In the genomic region with DNA sequence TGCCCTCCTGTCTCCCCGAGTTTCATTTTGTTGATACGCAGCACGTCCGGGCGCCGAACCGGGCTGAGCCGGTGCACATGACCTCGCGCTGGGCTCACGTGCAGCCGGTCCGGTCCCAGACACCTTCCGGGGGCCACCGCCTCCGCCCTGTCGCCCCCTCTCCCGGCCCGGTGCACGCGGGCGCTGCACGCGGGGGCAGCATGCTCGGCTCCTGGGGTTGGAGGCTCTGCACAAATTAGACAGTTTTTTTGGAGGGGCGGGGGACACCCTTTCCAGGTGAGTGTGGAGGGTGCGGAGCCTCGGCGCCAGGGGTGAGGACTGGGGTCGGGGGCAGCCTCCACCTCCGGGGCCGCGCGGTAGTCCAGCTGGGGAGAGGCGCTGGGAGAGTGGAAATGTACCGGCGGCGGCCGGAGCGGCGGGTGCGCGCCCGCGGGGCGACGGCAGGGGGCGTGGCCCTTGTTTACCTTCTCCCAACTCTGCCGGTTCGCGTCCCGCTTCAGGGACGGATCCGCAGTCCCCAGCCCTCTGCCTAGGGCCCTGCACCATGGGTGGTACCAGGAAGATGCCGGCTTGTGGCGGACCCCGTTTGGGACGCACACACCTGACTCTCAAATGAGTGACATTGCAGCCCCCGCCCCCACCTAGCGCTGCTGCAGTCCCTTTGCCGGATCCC, we compare ENCODE assay signal across 1 cellular context.
TF ChIP-seq lines count a peak whose summit lies in the region.

No MANE protein-coding gene starts in this region.

TF ChIP-seq in HepG2, 621 proteins besides CTCF, POLR2A, EP300 and RAD21 (continued from another document and continues in another):
- TF ChIP-seq, protein P1, sequence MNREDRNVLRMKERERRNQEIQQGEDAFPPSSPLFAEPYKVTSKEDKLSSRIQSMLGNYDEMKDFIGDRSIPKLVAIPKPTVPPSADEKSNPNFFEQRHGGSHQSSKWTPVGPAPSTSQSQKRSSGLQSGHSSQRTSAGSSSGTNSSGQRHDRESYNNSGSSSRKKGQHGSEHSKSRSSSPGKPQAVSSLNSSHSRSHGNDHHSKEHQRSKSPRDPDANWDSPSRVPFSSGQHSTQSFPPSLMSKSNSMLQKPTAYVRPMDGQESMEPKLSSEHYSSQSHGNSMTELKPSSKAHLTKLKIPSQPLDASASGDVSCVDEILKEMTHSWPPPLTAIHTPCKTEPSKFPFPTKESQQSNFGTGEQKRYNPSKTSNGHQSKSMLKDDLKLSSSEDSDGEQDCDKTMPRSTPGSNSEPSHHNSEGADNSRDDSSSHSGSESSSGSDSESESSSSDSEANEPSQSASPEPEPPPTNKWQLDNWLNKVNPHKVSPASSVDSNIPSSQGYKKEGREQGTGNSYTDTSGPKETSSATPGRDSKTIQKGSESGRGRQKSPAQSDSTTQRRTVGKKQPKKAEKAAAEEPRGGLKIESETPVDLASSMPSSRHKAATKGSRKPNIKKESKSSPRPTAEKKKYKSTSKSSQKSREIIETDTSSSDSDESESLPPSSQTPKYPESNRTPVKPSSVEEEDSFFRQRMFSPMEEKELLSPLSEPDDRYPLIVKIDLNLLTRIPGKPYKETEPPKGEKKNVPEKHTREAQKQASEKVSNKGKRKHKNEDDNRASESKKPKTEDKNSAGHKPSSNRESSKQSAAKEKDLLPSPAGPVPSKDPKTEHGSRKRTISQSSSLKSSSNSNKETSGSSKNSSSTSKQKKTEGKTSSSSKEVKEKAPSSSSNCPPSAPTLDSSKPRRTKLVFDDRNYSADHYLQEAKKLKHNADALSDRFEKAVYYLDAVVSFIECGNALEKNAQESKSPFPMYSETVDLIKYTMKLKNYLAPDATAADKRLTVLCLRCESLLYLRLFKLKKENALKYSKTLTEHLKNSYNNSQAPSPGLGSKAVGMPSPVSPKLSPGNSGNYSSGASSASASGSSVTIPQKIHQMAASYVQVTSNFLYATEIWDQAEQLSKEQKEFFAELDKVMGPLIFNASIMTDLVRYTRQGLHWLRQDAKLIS (CRISPR knock-in tag; IDR thresholded peaks at IDR 0.05) = no peak
- TF ChIP-seq ZSCAN12 (CRISPR knock-in tag; IDR thresholded peaks at IDR 0.05) (no peak), GABPA (IDR thresholded peaks at IDR 0.05; ENCODE audit: low read depth, low read length) (no peak), GABPA (CRISPR knock-in tag; IDR thresholded peaks at IDR 0.05; ENCODE audit: low read depth) (no peak), ZNF296 (CRISPR knock-in tag; conservative IDR thresholded peaks at IDR 0.05) (no peak), ZNF772 (CRISPR knock-in tag; IDR thresholded peaks at IDR 0.05) (peak; percentile 22; the same call in 1 of the 2 replicates), ZNF225 (CRISPR knock-in tag; IDR thresholded peaks at IDR 0.05) (no peak; the same call in 1 of the 2 replicates), ZNF598 (CRISPR knock-in tag; IDR thresholded peaks at IDR 0.05; ENCODE audit: borderline replicate concordance) (no peak), NKX3-1 (CRISPR knock-in tag; IDR thresholded peaks at IDR 0.05) (peak; percentile 80), PITX1 (CRISPR knock-in tag; IDR thresholded peaks at IDR 0.05) (no peak), SMARCE1 (IDR thresholded peaks at IDR 0.05; ENCODE audit: borderline replicate concordance) (no peak), DPF2 (CRISPR knock-in tag; IDR thresholded peaks at IDR 0.05; ENCODE audit: borderline replicate concordance, low read depth) (no peak), RFXANK (CRISPR knock-in tag; IDR thresholded peaks at IDR 0.05) (no peak), RBAK (CRISPR knock-in tag; IDR thresholded peaks at IDR 0.05) (no peak), ZNF143 (CRISPR knock-in tag; IDR thresholded peaks at IDR 0.05) (0 out of 2 replicates have a peak, but pooled peaks have one; percentile 10), ZNF484 (CRISPR knock-in tag; IDR thresholded peaks at IDR 0.05; ENCODE audit: borderline replicate concordance, low read depth) (no peak), TCF7L2 (IDR thresholded peaks at IDR 0.05; ENCODE audit: low read depth, low read length) (no peak), FOXK1 (CRISPR knock-in tag; IDR thresholded peaks at IDR 0.05; ENCODE audit: borderline replicate concordance, low read depth) (peak; percentile 89; the same call in 1 of the 2 replicates), CBX2 (IDR thresholded peaks at IDR 0.05; ENCODE audit: low read depth, low read length) (no peak), CBX2 (CRISPR knock-in tag; IDR thresholded peaks at IDR 0.05; ENCODE audit: low read depth) (no peak), BRD4 (CRISPR knock-in tag; IDR thresholded peaks at IDR 0.05) (peak; percentile 77; the same call in 1 of the 2 replicates), ZNF550 (CRISPR knock-in tag; IDR thresholded peaks at IDR 0.05; ENCODE audit: borderline replicate concordance) (no peak), KDM5A (IDR thresholded peaks at IDR 0.05; ENCODE audit: borderline replicate concordance, low read length) (no peak), NCOA5 (CRISPR knock-in tag; IDR thresholded peaks at IDR 0.05) (no peak), ZNF777 (CRISPR knock-in tag; IDR thresholded peaks at IDR 0.05) (peak; percentile 72), HOXA9 (CRISPR knock-in tag; IDR thresholded peaks at IDR 0.05; ENCODE audit: borderline replicate concordance) (no peak), HIVEP1 (CRISPR knock-in tag; IDR thresholded peaks at IDR 0.05) (no peak; the same call in 1 of the 2 replicates), DR1 (CRISPR knock-in tag; IDR thresholded peaks at IDR 0.05) (no peak; the same call in 1 of the 2 replicates), HNRNPK (IDR thresholded peaks at IDR 0.05; ENCODE audit: low read depth, low read length, poor library complexity, severe bottlenecking) (no peak), KDM4B (CRISPR knock-in tag; IDR thresholded peaks at IDR 0.05) (no peak), DMAP1 (CRISPR knock-in tag; IDR thresholded peaks at IDR 0.05) (peak; percentile 93), ZNF749 (CRISPR knock-in tag; IDR thresholded peaks at IDR 0.05; ENCODE audit: borderline replicate concordance) (no peak)
- TF ChIP-seq, protein P2, sequence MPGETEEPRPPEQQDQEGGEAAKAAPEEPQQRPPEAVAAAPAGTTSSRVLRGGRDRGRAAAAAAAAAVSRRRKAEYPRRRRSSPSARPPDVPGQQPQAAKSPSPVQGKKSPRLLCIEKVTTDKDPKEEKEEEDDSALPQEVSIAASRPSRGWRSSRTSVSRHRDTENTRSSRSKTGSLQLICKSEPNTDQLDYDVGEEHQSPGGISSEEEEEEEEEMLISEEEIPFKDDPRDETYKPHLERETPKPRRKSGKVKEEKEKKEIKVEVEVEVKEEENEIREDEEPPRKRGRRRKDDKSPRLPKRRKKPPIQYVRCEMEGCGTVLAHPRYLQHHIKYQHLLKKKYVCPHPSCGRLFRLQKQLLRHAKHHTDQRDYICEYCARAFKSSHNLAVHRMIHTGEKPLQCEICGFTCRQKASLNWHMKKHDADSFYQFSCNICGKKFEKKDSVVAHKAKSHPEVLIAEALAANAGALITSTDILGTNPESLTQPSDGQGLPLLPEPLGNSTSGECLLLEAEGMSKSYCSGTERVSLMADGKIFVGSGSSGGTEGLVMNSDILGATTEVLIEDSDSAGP (CRISPR knock-in tag; IDR thresholded peaks at IDR 0.05; ENCODE audit: borderline replicate concordance) = peak; percentile 58
- TF ChIP-seq, protein P3, sequence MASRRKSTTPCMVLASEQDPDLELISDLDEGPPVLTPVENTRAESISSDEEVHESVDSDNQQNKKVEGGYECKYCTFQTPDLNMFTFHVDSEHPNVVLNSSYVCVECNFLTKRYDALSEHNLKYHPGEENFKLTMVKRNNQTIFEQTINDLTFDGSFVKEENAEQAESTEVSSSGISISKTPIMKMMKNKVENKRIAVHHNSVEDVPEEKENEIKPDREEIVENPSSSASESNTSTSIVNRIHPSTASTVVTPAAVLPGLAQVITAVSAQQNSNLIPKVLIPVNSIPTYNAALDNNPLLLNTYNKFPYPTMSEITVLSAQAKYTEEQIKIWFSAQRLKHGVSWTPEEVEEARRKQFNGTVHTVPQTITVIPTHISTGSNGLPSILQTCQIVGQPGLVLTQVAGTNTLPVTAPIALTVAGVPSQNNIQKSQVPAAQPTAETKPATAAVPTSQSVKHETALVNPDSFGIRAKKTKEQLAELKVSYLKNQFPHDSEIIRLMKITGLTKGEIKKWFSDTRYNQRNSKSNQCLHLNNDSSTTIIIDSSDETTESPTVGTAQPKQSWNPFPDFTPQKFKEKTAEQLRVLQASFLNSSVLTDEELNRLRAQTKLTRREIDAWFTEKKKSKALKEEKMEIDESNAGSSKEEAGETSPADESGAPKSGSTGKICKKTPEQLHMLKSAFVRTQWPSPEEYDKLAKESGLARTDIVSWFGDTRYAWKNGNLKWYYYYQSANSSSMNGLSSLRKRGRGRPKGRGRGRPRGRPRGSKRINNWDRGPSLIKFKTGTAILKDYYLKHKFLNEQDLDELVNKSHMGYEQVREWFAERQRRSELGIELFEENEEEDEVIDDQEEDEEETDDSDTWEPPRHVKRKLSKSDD (CRISPR knock-in tag; IDR thresholded peaks at IDR 0.05; ENCODE audit: low read depth) = no peak; the same call in none of the 2 replicates
- TF ChIP-seq, protein P4, sequence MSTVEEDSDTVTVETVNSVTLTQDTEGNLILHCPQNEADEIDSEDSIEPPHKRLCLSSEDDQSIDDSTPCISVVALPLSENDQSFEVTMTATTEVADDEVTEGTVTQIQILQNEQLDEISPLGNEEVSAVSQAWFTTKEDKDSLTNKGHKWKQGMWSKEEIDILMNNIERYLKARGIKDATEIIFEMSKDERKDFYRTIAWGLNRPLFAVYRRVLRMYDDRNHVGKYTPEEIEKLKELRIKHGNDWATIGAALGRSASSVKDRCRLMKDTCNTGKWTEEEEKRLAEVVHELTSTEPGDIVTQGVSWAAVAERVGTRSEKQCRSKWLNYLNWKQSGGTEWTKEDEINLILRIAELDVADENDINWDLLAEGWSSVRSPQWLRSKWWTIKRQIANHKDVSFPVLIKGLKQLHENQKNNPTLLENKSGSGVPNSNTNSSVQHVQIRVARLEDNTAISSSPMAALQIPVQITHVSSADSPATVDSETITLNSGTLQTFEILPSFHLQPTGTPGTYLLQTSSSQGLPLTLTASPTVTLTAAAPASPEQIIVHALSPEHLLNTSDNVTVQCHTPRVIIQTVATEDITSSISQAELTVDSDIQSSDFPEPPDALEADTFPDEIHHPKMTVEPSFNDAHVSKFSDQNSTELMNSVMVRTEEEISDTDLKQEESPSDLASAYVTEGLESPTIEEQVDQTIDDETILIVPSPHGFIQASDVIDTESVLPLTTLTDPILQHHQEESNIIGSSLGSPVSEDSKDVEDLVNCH (CRISPR knock-in tag; IDR thresholded peaks at IDR 0.05) = no peak
- TF ChIP-seq, protein P5, sequence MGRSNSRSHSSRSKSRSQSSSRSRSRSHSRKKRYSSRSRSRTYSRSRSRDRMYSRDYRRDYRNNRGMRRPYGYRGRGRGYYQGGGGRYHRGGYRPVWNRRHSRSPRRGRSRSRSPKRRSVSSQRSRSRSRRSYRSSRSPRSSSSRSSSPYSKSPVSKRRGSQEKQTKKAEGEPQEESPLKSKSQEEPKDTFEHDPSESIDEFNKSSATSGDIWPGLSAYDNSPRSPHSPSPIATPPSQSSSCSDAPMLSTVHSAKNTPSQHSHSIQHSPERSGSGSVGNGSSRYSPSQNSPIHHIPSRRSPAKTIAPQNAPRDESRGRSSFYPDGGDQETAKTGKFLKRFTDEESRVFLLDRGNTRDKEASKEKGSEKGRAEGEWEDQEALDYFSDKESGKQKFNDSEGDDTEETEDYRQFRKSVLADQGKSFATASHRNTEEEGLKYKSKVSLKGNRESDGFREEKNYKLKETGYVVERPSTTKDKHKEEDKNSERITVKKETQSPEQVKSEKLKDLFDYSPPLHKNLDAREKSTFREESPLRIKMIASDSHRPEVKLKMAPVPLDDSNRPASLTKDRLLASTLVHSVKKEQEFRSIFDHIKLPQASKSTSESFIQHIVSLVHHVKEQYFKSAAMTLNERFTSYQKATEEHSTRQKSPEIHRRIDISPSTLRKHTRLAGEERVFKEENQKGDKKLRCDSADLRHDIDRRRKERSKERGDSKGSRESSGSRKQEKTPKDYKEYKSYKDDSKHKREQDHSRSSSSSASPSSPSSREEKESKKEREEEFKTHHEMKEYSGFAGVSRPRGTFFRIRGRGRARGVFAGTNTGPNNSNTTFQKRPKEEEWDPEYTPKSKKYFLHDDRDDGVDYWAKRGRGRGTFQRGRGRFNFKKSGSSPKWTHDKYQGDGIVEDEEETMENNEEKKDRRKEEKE (IDR thresholded peaks at IDR 0.05) = no peak
- TF ChIP-seq, protein P6, sequence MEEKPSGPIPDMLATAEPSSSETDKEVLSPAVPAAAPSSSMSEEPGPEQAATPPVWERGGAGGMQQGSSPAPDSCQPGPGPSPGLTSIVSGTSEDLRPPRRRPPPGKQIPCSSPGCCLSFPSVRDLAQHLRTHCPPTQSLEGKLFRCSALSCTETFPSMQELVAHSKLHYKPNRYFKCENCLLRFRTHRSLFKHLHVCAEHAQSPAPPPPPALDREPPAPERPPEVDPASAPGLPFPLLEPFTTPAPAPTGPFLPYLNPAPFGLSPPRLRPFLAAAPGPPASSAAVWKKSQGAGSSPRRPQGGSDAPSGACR (CRISPR knock-in tag; IDR thresholded peaks at IDR 0.05) = no peak; the same call in 1 of the 2 replicates
- TF ChIP-seq, protein P7, sequence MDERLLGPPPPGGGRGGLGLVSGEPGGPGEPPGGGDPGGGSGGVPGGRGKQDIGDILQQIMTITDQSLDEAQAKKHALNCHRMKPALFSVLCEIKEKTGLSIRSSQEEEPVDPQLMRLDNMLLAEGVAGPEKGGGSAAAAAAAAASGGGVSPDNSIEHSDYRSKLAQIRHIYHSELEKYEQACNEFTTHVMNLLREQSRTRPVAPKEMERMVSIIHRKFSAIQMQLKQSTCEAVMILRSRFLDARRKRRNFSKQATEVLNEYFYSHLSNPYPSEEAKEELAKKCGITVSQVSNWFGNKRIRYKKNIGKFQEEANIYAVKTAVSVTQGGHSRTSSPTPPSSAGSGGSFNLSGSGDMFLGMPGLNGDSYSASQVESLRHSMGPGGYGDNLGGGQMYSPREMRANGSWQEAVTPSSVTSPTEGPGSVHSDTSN (CRISPR knock-in tag; IDR thresholded peaks at IDR 0.05) = no peak
- TF ChIP-seq, protein P8, sequence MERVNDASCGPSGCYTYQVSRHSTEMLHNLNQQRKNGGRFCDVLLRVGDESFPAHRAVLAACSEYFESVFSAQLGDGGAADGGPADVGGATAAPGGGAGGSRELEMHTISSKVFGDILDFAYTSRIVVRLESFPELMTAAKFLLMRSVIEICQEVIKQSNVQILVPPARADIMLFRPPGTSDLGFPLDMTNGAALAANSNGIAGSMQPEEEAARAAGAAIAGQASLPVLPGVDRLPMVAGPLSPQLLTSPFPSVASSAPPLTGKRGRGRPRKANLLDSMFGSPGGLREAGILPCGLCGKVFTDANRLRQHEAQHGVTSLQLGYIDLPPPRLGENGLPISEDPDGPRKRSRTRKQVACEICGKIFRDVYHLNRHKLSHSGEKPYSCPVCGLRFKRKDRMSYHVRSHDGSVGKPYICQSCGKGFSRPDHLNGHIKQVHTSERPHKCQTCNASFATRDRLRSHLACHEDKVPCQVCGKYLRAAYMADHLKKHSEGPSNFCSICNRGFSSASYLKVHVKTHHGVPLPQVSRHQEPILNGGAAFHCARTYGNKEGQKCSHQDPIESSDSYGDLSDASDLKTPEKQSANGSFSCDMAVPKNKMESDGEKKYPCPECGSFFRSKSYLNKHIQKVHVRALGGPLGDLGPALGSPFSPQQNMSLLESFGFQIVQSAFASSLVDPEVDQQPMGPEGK (CRISPR knock-in tag; IDR thresholded peaks at IDR 0.05) = peak; percentile 97
